ENCODE assay signal across 8 cellular contexts in the genomic region with DNA sequence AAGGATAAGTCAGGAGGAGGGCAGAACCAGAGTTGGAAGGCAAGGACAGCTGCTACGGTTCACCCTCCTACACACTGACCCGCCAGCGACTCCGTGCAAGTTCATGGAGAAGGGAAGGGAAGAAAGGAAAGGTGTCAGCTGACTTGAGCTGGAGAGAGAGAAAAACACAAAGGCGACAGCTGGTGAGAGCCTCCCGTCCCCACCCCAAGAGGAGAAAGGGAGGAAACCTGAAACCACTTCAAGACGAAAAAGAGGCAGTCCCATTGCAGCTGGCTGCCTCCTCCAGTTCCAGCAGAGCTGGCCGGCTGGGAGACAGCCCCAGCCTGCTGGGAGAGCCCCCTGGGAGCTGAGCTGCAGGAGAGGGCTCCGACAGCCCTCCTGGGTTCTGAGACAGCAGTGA.
DNase-seq lines count a peak whose midpoint lies in the region; ATAC-seq, FAIRE-seq and TF ChIP-seq lines count a peak whose summit lies in the region.

No MANE protein-coding gene starts in this region.

- H3K9me1 ChIP-seq in keratinocyte (ENCODE audit: control insufficient read depth, extremely low read depth, insufficient read depth, low read length), result no peaks in the 10 kb centered on the region

- H3K36me3 Mint-ChIP-seq in activated T-cell treated with anti-CD3 and anti-CD28 coated beads, Interleukin-2, amount 50 U/mL, for 24 hours (ENCODE audit: low read depth), result no peaks in the 10 kb centered on the region

- H3K9me3 ChIP-seq in GM12878 (replicated peaks; ENCODE audit: control insufficient read depth, insufficient read depth, low read length) (no peaks in the 10 kb centered on the region), keratinocyte (ENCODE audit: control insufficient read depth, low read depth, low read length) (no peaks in the 10 kb centered on the region), upper lobe of left lung (no peaks in the 10 kb centered on the region)

- in situ Hi-C loops in GM12878 (cut with MboI), result no loop called here

- no peak for TF ChIP-seq RAD21 in GM12878 (IDR thresholded peaks at IDR 0.05; ENCODE audit: insufficient read depth, low read depth, low read length)

- TF ChIP-seq EP300 in GM12878 (IDR thresholded peaks at IDR 0.05; ENCODE audit: borderline replicate concordance in 1 of 2, control insufficient read depth in 1 of 2, low read depth in 2 of 2, low read length in 2 of 2), result no peak
- TF ChIP-seq EP300 in upper lobe of left lung (IDR thresholded peaks at IDR 0.05), result no peak

- H3K79me2 ChIP-seq in GM12878 (ENCODE audit: control insufficient read depth, insufficient read depth, low read length) (no peaks in the 10 kb centered on the region), keratinocyte (ENCODE audit: control insufficient read depth, insufficient read depth, low read length) (peaks cover 75% of the 10 kb centered on the region)

- CTCF ChIA-PET in GM12878 (lab: Yijun Ruan, JAX), result interaction anchor here (0.7 to 7.7 kb wide), 4 partner anchors 8 to 70 kb away, joined by 3 to 54 read pairs (median 19); no protein-coding TSS in a partner anchor

- no peak overlapping the region for H3K4me3 ChIP-seq in GM12878
- peak overlapping the region in 1 of 3 experiments; percentile 29 for H3K4me3 ChIP-seq in keratinocyte (ENCODE audit: control insufficient read depth in 2 of 3, extremely low read depth in 1 of 3, insufficient read depth in 2 of 3, low read depth in 1 of 3, low read length in 3 of 3)
- peak overlapping the region in 1 of 4 donors; percentile 8 for H3K4me3 ChIP-seq in upper lobe of left lung

- H3K27me3 Mint-ChIP-seq in activated T-cell treated with anti-CD3 and anti-CD28 coated beads, Interleukin-2, amount 50 U/mL, for 24 hours, result peaks cover 43% of the 10 kb centered on the region

- POLR2A ChIA-PET in GM12878 (lab: Charles Lee), result interaction anchor here (0.7 to 2.0 kb wide), 7 partner anchors 12 to 69 kb away, joined by 3 to 4 read pairs (median 3); no protein-coding TSS in a partner anchor

- H3K9me3 Mint-ChIP-seq in activated T-cell treated with anti-CD3 and anti-CD28 coated beads, Interleukin-2, amount 50 U/mL, for 24 hours, result no peaks in the 10 kb centered on the region

- no peak overlapping the region for H3K27ac ChIP-seq in GM12878 (ENCODE audit: control insufficient read depth, insufficient read depth)
- peak overlapping the region; percentile 19 for H3K27ac ChIP-seq in keratinocyte (ENCODE audit: control insufficient read depth, insufficient read depth, low read length)
- peak overlapping the region in 3 of 4 donors; percentile 43 to 55 (median 52) for H3K27ac ChIP-seq in upper lobe of left lung

- no peak overlapping the region for H2AFZ ChIP-seq in GM12878 (ENCODE audit: control insufficient read depth, low read depth, low read length)
- H2AFZ ChIP-seq in keratinocyte (ENCODE audit: control insufficient read depth, low read length), result no peak overlapping the region

- no peak for FAIRE-seq in GM12878 (lab: Jason Lieb, UNC)
- peak; percentile 55 for FAIRE-seq in keratinocyte (lab: Jason Lieb, UNC)

- H3K27me3 ChIP-seq in GM12878 (replicated peaks in 1 of 2; ENCODE audit: control insufficient read depth in 2 of 2, insufficient read depth in 2 of 2, low read length in 1 of 2) (peaks cover 0 to 11% of the 10 kb centered on the region in 2 experiments; a peak in 2 of 4 replicates), keratinocyte (ENCODE audit: control insufficient read depth, extremely low read depth, insufficient read depth, low read length) (no peaks in the 10 kb centered on the region), upper lobe of left lung (no peaks in the 10 kb centered on the region)

- RAD21 ChIA-PET in GM12878 (lab: Charles Lee; ENCODE audit: unreplicated experiment), result interaction anchor here (0.8 to 3.5 kb wide), 8 partner anchors 12 to 135 kb away, joined by 3 to 18 read pairs (median 4); no protein-coding TSS in a partner anchor

- WGBS in GM12878 (ENCODE audit: insufficient coverage, insufficient replicate concordance, low lambda C conversion rate, missing lambda C conversion rate), result 40% methylated on average over 9 of the region's 9 CpGs
- WGBS in upper lobe of left lung, 2 donors, result 9 to 23% methylated on average over 9 of the region's 9 CpGs

- BruUV-seq in GM12878 (replicated peaks; lab: Mats Ljungman, UMichigan), result no TSS peak

- no peak overlapping the region for H3K27ac Mint-ChIP-seq in activated T-cell treated with anti-CD3 and anti-CD28 coated beads, Interleukin-2, amount 50 U/mL, for 24 hours

- H3K9ac ChIP-seq in GM12878 (ENCODE audit: control insufficient read depth, insufficient read depth, low read length) (no peak overlapping the region), keratinocyte (ENCODE audit: control insufficient read depth, extremely low read depth, insufficient read depth, low read length) (peak overlapping the region; percentile 8)

- dilution Hi-C loops in keratinocyte (cut with MboI; ENCODE audit: extremely low pct_ligation_motif_present, low sequenced_read_pairs), result no loop called here

- TF ChIP-seq CTCF in GM12878 (IDR thresholded peaks at IDR 0.05 in 2 of 3, conservative IDR thresholded peaks at IDR 0.05 in 1 of 3; ENCODE audit: control insufficient read depth in 2 of 3, extremely low read depth in 1 of 3, insufficient read depth in 1 of 3, low read depth in 3 of 3, low read length in 3 of 3), result no peak
- TF ChIP-seq CTCF in keratinocyte (optimal IDR thresholded peaks at IDR 0.05 in 1 of 3, IDR thresholded peaks at IDR 0.05 in 1 of 3, conservative IDR thresholded peaks at IDR 0.05 in 1 of 3; ENCODE audit: extremely low read depth in 1 of 3, insufficient read depth in 2 of 3, low read length in 3 of 3), result no peak
- TF ChIP-seq CTCF in upper lobe of left lung (IDR thresholded peaks at IDR 0.05), result no peak

- SMC1A ChIA-PET in GM12878 (lab: Charles Lee; ENCODE audit: uncharacterized antibody, unreplicated experiment), result interaction anchor here (0.7 to 7.3 kb wide), 8 partner anchors 8 to 68 kb away, joined by 3 to 56 read pairs (median 11); no protein-coding TSS in a partner anchor

- H3K4me1 Mint-ChIP-seq in activated T-cell treated with anti-CD3 and anti-CD28 coated beads, Interleukin-2, amount 50 U/mL, for 24 hours (ENCODE audit: low read depth), result no peaks in the 10 kb centered on the region

- H4K20me1 ChIP-seq in GM12878 (ENCODE audit: control insufficient read depth, insufficient read depth) (no peaks in the 10 kb centered on the region), keratinocyte (ENCODE audit: control insufficient read depth, extremely low read depth, insufficient read depth, low read length) (no peaks in the 10 kb centered on the region)

- H3K4me1 ChIP-seq in GM12878 (ENCODE audit: control insufficient read depth, insufficient read depth, low read length) (no peaks in the 10 kb centered on the region), keratinocyte (ENCODE audit: control insufficient read depth, extremely low read depth, insufficient read depth, low read length) (peaks cover 42% of the 10 kb centered on the region), upper lobe of left lung (peaks cover 12 to 21% (median 13%) of the 10 kb centered on the region in 4 donors)

- H3K4me2 ChIP-seq in GM12878 (ENCODE audit: control insufficient read depth, insufficient read depth) (no peak overlapping the region), keratinocyte (ENCODE audit: control insufficient read depth, extremely low read depth, insufficient read depth, low read depth, low read length) (peak overlapping the region; percentile 73)

- intact Hi-C loops in GM12878 (cut with micrococcal nuclease; ENCODE audit: unreplicated experiment), result no loop called here

- DNase-seq in COLO668 (lab: John Stamatoyannopoulos, UW; ENCODE audit: unreplicated experiment) (peak; percentile 59), NCI-H1694 (lab: John Stamatoyannopoulos, UW) (peak; percentile 35), GM12878 (ENCODE audit: low read depth, low spot score) (no peak), keratinocyte (ENCODE audit: low read depth, low spot score) (no peak), upper lobe of left lung (peak; percentile 56 to 78), LoVo (ENCODE audit: low spot score) (no peak)
- DNase-seq in activated T-cell treated with anti-CD3 and anti-CD28 coated beads, Interleukin-2, amount 50 U/mL, for 24 hours, result no peak
- DNase-seq in stimulated activated CD4-positive, alpha-beta T cell treated with anti-CD3 and anti-CD28 coated beads, Interleukin-1b, Interleukin-23, amount 100 ng/mL, for 48 hours, result no peak

- H3K4me3 Mint-ChIP-seq in activated T-cell treated with anti-CD3 and anti-CD28 coated beads, Interleukin-2, amount 50 U/mL, for 24 hours, result no peak overlapping the region

- TF ChIP-seq POLR2A in GM12878 (IDR thresholded peaks at IDR 0.05; ENCODE audit: low read depth, low read length) (no peak), upper lobe of left lung (IDR thresholded peaks at IDR 0.05) (peak in 1 of 4 donors; percentile 44)

- ATAC-seq in GM12878 (peak; percentile 28), upper lobe of left lung (ENCODE audit: low FRiP score in 2 of 2) (peak; percentile 69 to 76)

- H3K36me3 ChIP-seq in GM12878 (ENCODE audit: control insufficient read depth in 2 of 2, insufficient read depth in 2 of 2, low read length in 1 of 2) (no peaks in the 10 kb centered on the region), keratinocyte (ENCODE audit: control insufficient read depth in 2 of 2, extremely low read depth in 1 of 2, insufficient read depth in 2 of 2, low read length in 2 of 2) (no peaks in the 10 kb centered on the region), upper lobe of left lung (no peaks in the 10 kb centered on the region)

TF ChIP-seq in GM12878, 131 proteins besides CTCF, POLR2A, EP300 and RAD21:
- TF ChIP-seq IKZF2 (IDR thresholded peaks at IDR 0.05), result 0 out of 4 replicates have a peak, but pooled peaks have one; percentile 11 to 21
- TF ChIP-seq POU2F2 (IDR thresholded peaks at IDR 0.05; ENCODE audit: borderline replicate concordance, low read depth, low read length), result no peak
- TF ChIP-seq IKZF1 (conservative IDR thresholded peaks at IDR 0.05), result peak; percentile 50; the same call in 1 of the 2 replicates

Comparison
In these comparisons a context has a peak if more than half of its experiments do, and no peak if none do; other contexts are left out.
1. DNase-seq: peak in COLO668 (single experiment), NCI-H1694 (single experiment) and upper lobe of left lung (2 of 2); none in GM12878 (single experiment), keratinocyte (single experiment), activated T-cell treated with anti-CD3 and anti-CD28 coated beads, Interleukin-2, amount 50 U/mL, for 24 hours (single experiment), stimulated activated CD4-positive, alpha-beta T cell treated with anti-CD3 and anti-CD28 coated beads, Interleukin-1b, Interleukin-23, amount 100 ng/mL, for 48 hours (single experiment) and LoVo (single experiment).